ENCODE assay signal across 14 cellular contexts in genomic region chr17:74177018-74177450, GRCh38. TPM values are rescaled to one million over a fixed set of nuclear protein-coding genes. Genes with fewer than 3 reads are reported as not detected.
DNase-seq lines count a peak whose midpoint lies in the region; ATAC-seq, FAIRE-seq and TF ChIP-seq lines count a peak whose summit lies in the region.
"Had no signal": no experiment of that assay in that cellular context is flagged by ENCODE, and none has a peak within 500 bp of the region (broad histone marks: within the 10 kb centered on the region; RNA-seq: fewer than 3 reads in every experiment).

No MANE protein-coding gene starts in this region.

- TF ChIP-seq POLR2A in H54 (IDR thresholded peaks at IDR 0.05; ENCODE audit: low read depth, low read length), result no peak

- H3K27ac ChIP-seq in RWPE1 (no peak overlapping the region), tibial artery (no peak overlapping the region)
- H3K27ac ChIP-seq: brain microvascular endothelial cell, vagina had no signal

- CTCF ChIA-PET in RWPE1 (lab: Yijun Ruan, JAX), result no interaction called here

- peak overlapping the region in 1 of 2 donors; percentile 24 for H3K27ac Mint-ChIP-seq in activated naive CD4-positive, alpha-beta T cell treated with anti-CD3 and anti-CD28 coated beads, Interleukin-2, amount 50 U/mL, for 72 hours
- H3K27ac Mint-ChIP-seq: activated CD4-positive, alpha-beta memory T cell treated with anti-CD3 and anti-CD28 coated beads for 36 hours; effector memory CD8-positive, alpha-beta T cell; T-helper 1 cell treated with Interleukin-12 subunit alpha and Interleukin-12 subunit beta and Interleukin-4 antibody, amounts not matched to agents 30 μg/mL and 1 μg/mL, for 36 hours had no signal

- no peaks in the 10 kb centered on the region for H3K9me3 Mint-ChIP-seq in activated naive CD4-positive, alpha-beta T cell treated with anti-CD3 and anti-CD28 coated beads, Interleukin-2, amount 50 U/mL, for 72 hours
- H3K9me3 Mint-ChIP-seq: activated CD4-positive, alpha-beta memory T cell treated with anti-CD3 and anti-CD28 coated beads for 36 hours; effector memory CD8-positive, alpha-beta T cell; T-helper 1 cell treated with Interleukin-12 subunit alpha and Interleukin-12 subunit beta and Interleukin-4 antibody, amounts not matched to agents 30 μg/mL and 1 μg/mL, for 36 hours had no signal

- no peaks in the 10 kb centered on the region for H3K9me3 ChIP-seq in tibial artery
- H3K9me3 ChIP-seq: vagina had no signal

- no peaks in the 10 kb centered on the region for H3K36me3 Mint-ChIP-seq in activated naive CD4-positive, alpha-beta T cell treated with anti-CD3 and anti-CD28 coated beads, Interleukin-2, amount 50 U/mL, for 72 hours
- H3K36me3 Mint-ChIP-seq: activated CD4-positive, alpha-beta memory T cell treated with anti-CD3 and anti-CD28 coated beads for 36 hours; naive thymus-derived CD8-positive, alpha-beta T cell had no signal

- H3K36me3 ChIP-seq in tibial artery, result no peaks in the 10 kb centered on the region
- H3K36me3 ChIP-seq: brain microvascular endothelial cell, vagina had no signal

- no peak for ATAC-seq in HG03139 (IDR thresholded peaks at IDR 0.05; ENCODE audit: unreplicated experiment)
- no peak for ATAC-seq in activated naive CD4-positive, alpha-beta T cell treated with anti-CD3 and anti-CD28 coated beads, Interleukin-2, amount 50 U/mL, for 72 hours

- DNase-seq in A172 (ENCODE audit: low spot score) (peak; percentile 75), H54 (ENCODE audit: insufficient read length, low spot score) (peak; percentile 61), RWPE1 (ENCODE audit: low spot score) (peak; percentile 25), glomerular visceral epithelial cell (ENCODE audit: extremely low spot score) (peak; percentile 79), putamen (ENCODE audit: low spot score) (no peak), tibial artery (no peak)
- no peak for DNase-seq in activated naive CD4-positive, alpha-beta T cell treated with anti-CD3 and anti-CD28 coated beads, Interleukin-2, amount 50 U/mL, for 72 hours (ENCODE audit: low spot score in 2 of 2)

- H3K27me3 ChIP-seq in tibial artery, result peaks cover 0 to 58% of the 10 kb centered on the region in 2 donors
- H3K27me3 ChIP-seq: brain microvascular endothelial cell, vagina had no signal

- POLR2A ChIA-PET in RWPE1 (lab: Yijun Ruan, JAX; ENCODE audit: low non-redundant PET), result no interaction called here

- no peak overlapping the region for H3K4me3 ChIP-seq in tibial artery
- H3K4me3 ChIP-seq: vagina had no signal

- intact Hi-C loops in tibial artery (cut with DNase I; ENCODE audit: low total_unique reads), result loop anchor here (5.0 kb wide), 1 partner anchor 745 kb away; no protein-coding TSS in a partner anchor

- no peaks in the 10 kb centered on the region for H3K4me1 ChIP-seq in tibial artery
- H3K4me1 ChIP-seq: vagina had no signal

- no peak for FAIRE-seq in H54 (lab: Jason Lieb, UNC)

- TF ChIP-seq CTCF in RWPE1 (conservative IDR thresholded peaks at IDR 0.05; ENCODE audit: low read depth), result peak; percentile 42; the same call in 1 of the 2 replicates
- TF ChIP-seq CTCF in tibial artery (IDR thresholded peaks at IDR 0.05), result no peak

RNA-seq across cellular contexts. Expression of gene RPL38, which starts 26.4 kb away (rescaled TPM):
- total RNA-seq in A172 (2014; rRNA removed; shearing (Covaris generic)), result 351 and 1,058 TPM in 2 replicates
- 1,000 to 10,000 TPM; 1,423 to 1,466 TPM for total RNA-seq in activated naive CD4-positive, alpha-beta T cell treated with anti-CD3 and anti-CD28 coated beads, Interleukin-2, amount 50 U/mL, for 72 hours

RNA-seq across cellular contexts. Expression of gene TTYH2, which starts 36.3 kb away (rescaled TPM):
- total RNA-seq in A172 (2014; rRNA removed; shearing (Covaris generic)), result 0.72 and 1.3 TPM in 2 replicates
- total RNA-seq in activated naive CD4-positive, alpha-beta T cell treated with anti-CD3 and anti-CD28 coated beads, Interleukin-2, amount 50 U/mL, for 72 hours, result 1 to 10 TPM; 2.2 to 5.6 TPM

Comparison
In these comparisons a context has a peak if more than half of its experiments do, and no peak if none do; other contexts are left out.
1. DNase-seq: peak in A172 (single experiment), H54 (single experiment), RWPE1 (single experiment) and glomerular visceral epithelial cell (single experiment); none in putamen (single experiment), activated naive CD4-positive, alpha-beta T cell treated with anti-CD3 and anti-CD28 coated beads, Interleukin-2, amount 50 U/mL, for 72 hours (0 of 2) and tibial artery (0 of 2).